ENCODE assay signal across 22 cellular contexts in genomic region chr3:10928961-10929471, GRCh38.
DNase-seq lines count a peak whose midpoint lies in the region; ATAC-seq and TF ChIP-seq lines count a peak whose summit lies in the region.
"Had no signal": no experiment of that assay in that cellular context is flagged by ENCODE, and none has a peak within 500 bp of the region (broad histone marks: within the 10 kb centered on the region; RNA-seq: fewer than 3 reads in every experiment).

No MANE protein-coding gene starts in this region.

- H3K18ac ChIP-seq in neuronal stem cell (ENCODE audit: low read length), result peak overlapping the region; percentile 8

- H2BK12ac ChIP-seq in neuronal stem cell (ENCODE audit: low read length), result peak overlapping the region; percentile 30

- no peaks in the 10 kb centered on the region for H3K36me3 Mint-ChIP-seq in activated T-cell treated with anti-CD3 and anti-CD28 coated beads, Interleukin-2, amount 50 U/mL, for 24 hours (ENCODE audit: low read depth)
- no peaks in the 10 kb centered on the region for H3K36me3 Mint-ChIP-seq in natural killer cell treated with Interleukin-12 subunit alpha and Interleukin-12 subunit beta and Interleukin-15 and Interleukin-18, amount 100 ng/mL, for 72 hours
- no peaks in the 10 kb centered on the region for H3K36me3 Mint-ChIP-seq in natural killer cell
- H3K36me3 Mint-ChIP-seq: CD8-positive, alpha-beta T cell had no signal

- peak; percentile 14 for DNase-seq in activated T-cell treated with anti-CD3 and anti-CD28 coated beads, Interleukin-2, amount 50 U/mL, for 24 hours
- no peak for DNase-seq in activated T-cell treated with anti-CD3 and anti-CD28 coated beads, Interleukin-2, amount 50 U/mL, for 1 hour
- peak; percentile 50 for DNase-seq in natural killer cell treated with Interleukin-12 subunit alpha and Interleukin-12 subunit beta and Interleukin-15 and Interleukin-18, amount 100 ng/mL, for 72 hours (ENCODE audit: low spot score)
- DNase-seq in natural killer cell, result no peak
- no peak for DNase-seq in neuronal stem cell (ENCODE audit: low spot score)
- DNase-seq in C1 segment of cervical spinal cord (lab: John Stamatoyannopoulos, UW), result no peak
- DNase-seq in activated gamma-delta T cell treated with Interleukin-2 at 50 U/mL for 16 hours, result no peak
- no peak for DNase-seq in foreskin melanocyte
- DNase-seq: 8988T; CD8-positive, alpha-beta T cell; DND-41; HCEC 1CT; IMR-90; NCI-H1105; NCI-H146; NCI-H2029 treated with DMSO at 0.1 percent for 48 hours; NCI-H524 treated with DMSO at 0.1 percent for 48 hours; NCI-H82 had no signal

- peaks cover 0 to 2% of the 10 kb centered on the region in 2 donors for H3K4me1 ChIP-seq in neuronal stem cell (ENCODE audit: control insufficient read depth in 2 of 2, insufficient read depth in 1 of 2, low read depth in 1 of 2, low read length in 2 of 2)
- H3K4me1 ChIP-seq: Peyer's patch had no signal

- no peak overlapping the region for H3K14ac ChIP-seq in neuronal stem cell (ENCODE audit: low read length)

- H4K8ac ChIP-seq in neuronal stem cell (ENCODE audit: low read depth, low read length), result no peak overlapping the region

- intact Hi-C loops in natural killer cell (cut with micrococcal nuclease), result no loop called here

- no peak overlapping the region for H2AFZ ChIP-seq in neuronal stem cell (ENCODE audit: low read length)
- H2AFZ ChIP-seq: GM23338 had no signal

- peaks cover 0 to 3% of the 10 kb centered on the region in 2 donors for H3K9me3 ChIP-seq in neuronal stem cell (replicated peaks in 1 of 2; ENCODE audit: control insufficient read depth in 2 of 2, insufficient read depth in 1 of 2, low read depth in 1 of 2, low read length in 2 of 2)
- H3K9me3 ChIP-seq: Peyer's patch had no signal

- ATAC-seq in natural killer cell treated with Interleukin-12 subunit alpha and Interleukin-12 subunit beta and Interleukin-15 and Interleukin-18, amount 100 ng/mL, for 72 hours, result no peak
- no peak for ATAC-seq in natural killer cell
- ATAC-seq: CD8-positive, alpha-beta T cell; GM23338 had no signal

- H3K4me2 ChIP-seq in neuronal stem cell (ENCODE audit: insufficient read depth, low read length, poor library complexity, severe bottlenecking), result no peak overlapping the region
- H3K4me2 ChIP-seq: GM23338, KMS-11 had no signal

- no peaks in the 10 kb centered on the region for H3K79me1 ChIP-seq in neuronal stem cell (ENCODE audit: low read depth, low read length)

- H2AK5ac ChIP-seq in neuronal stem cell (ENCODE audit: low read depth, low read length), result no peak overlapping the region

- WGBS in neuronal stem cell (ENCODE audit: extremely low coverage in 2 of 2, insufficient read length in 2 of 2, insufficient replicate concordance in 1 of 2), 2 donors, result no CpG with 5 or more reads among the region's 17 CpGs

- H2BK120ac ChIP-seq in neuronal stem cell (ENCODE audit: low read depth, low read length), result no peak overlapping the region

- H2BK5ac ChIP-seq in neuronal stem cell (ENCODE audit: low read length), result no peak overlapping the region

- H3K27me3 ChIP-seq in neuronal stem cell (ENCODE audit: control insufficient read depth in 3 of 3, insufficient read depth in 3 of 3, low read depth in 1 of 3, low read length in 3 of 3), result no peaks in the 10 kb centered on the region
- H3K27me3 ChIP-seq: BLaER1 treated with 17β-estradiol and CSF1 and Interleukin-3, amounts not matched to agents 10 nM and 100 nM; Peyer's patch had no signal

- H3K27me3 Mint-ChIP-seq in activated T-cell treated with anti-CD3 and anti-CD28 coated beads, Interleukin-2, amount 50 U/mL, for 24 hours, result no peaks in the 10 kb centered on the region
- peaks cover 3 to 11% of the 10 kb centered on the region in 2 donors for H3K27me3 Mint-ChIP-seq in natural killer cell treated with Interleukin-12 subunit alpha and Interleukin-12 subunit beta and Interleukin-15 and Interleukin-18, amount 100 ng/mL, for 72 hours
- peaks cover 0 to 9% of the 10 kb centered on the region in 2 donors for H3K27me3 Mint-ChIP-seq in natural killer cell (ENCODE audit: low read depth in 2 of 2)

- H2BK15ac ChIP-seq in neuronal stem cell (ENCODE audit: low read length), result no peak overlapping the region

- no peak overlapping the region for H3K27ac ChIP-seq in neuronal stem cell (replicated peaks; ENCODE audit: low read length)
- H3K27ac ChIP-seq: BLaER1 treated with 17β-estradiol and CSF1 and Interleukin-3, amounts not matched to agents 10 nM and 100 nM; KMS-11; Peyer's patch had no signal

- no peak overlapping the region for H3K4ac ChIP-seq in neuronal stem cell (ENCODE audit: low read length)

- H3K9me3 Mint-ChIP-seq in activated T-cell treated with anti-CD3 and anti-CD28 coated beads, Interleukin-2, amount 50 U/mL, for 24 hours, result no peaks in the 10 kb centered on the region
- no peaks in the 10 kb centered on the region for H3K9me3 Mint-ChIP-seq in natural killer cell treated with Interleukin-12 subunit alpha and Interleukin-12 subunit beta and Interleukin-15 and Interleukin-18, amount 100 ng/mL, for 72 hours
- H3K9me3 Mint-ChIP-seq in natural killer cell, result no peaks in the 10 kb centered on the region

- H3K4me3 ChIP-seq in neuronal stem cell (ENCODE audit: low read length in 2 of 2), result no peak overlapping the region
- H3K4me3 ChIP-seq: BLaER1 treated with 17β-estradiol and CSF1 and Interleukin-3, amounts not matched to agents 10 nM and 100 nM; GM23338; Peyer's patch had no signal

- no peaks in the 10 kb centered on the region for H3K36me3 ChIP-seq in neuronal stem cell (replicated peaks in 1 of 2; ENCODE audit: control insufficient read depth in 2 of 2, insufficient read depth in 2 of 2, low read length in 2 of 2)
- H3K36me3 ChIP-seq: BLaER1 treated with 17β-estradiol and CSF1 and Interleukin-3, amounts not matched to agents 10 nM and 100 nM; Peyer's patch had no signal

- TF ChIP-seq CTCF in natural killer cell (IDR thresholded peaks at IDR 0.05), result no peak

- peak overlapping the region; percentile 10 for H3K9ac ChIP-seq in neuronal stem cell (ENCODE audit: low read depth, low read length, poor library complexity)
- H3K9ac ChIP-seq: BLaER1 treated with 17β-estradiol and CSF1 and Interleukin-3, amounts not matched to agents 10 nM and 100 nM; KMS-11 had no signal

- no peak overlapping the region for H3K23ac ChIP-seq in neuronal stem cell (ENCODE audit: low read depth, low read length, poor library complexity)

- H3K27ac Mint-ChIP-seq in activated T-cell treated with anti-CD3 and anti-CD28 coated beads, Interleukin-2, amount 50 U/mL, for 24 hours, result no peak overlapping the region
- H3K27ac Mint-ChIP-seq in natural killer cell treated with Interleukin-12 subunit alpha and Interleukin-12 subunit beta and Interleukin-15 and Interleukin-18, amount 100 ng/mL, for 72 hours, result no peak overlapping the region
- no peak overlapping the region for H3K27ac Mint-ChIP-seq in natural killer cell
- H3K27ac Mint-ChIP-seq: CD8-positive, alpha-beta T cell; GM23338 had no signal

- H3K4me3 Mint-ChIP-seq in activated T-cell treated with anti-CD3 and anti-CD28 coated beads, Interleukin-2, amount 50 U/mL, for 24 hours, result no peak overlapping the region
- H3K4me3 Mint-ChIP-seq in natural killer cell treated with Interleukin-12 subunit alpha and Interleukin-12 subunit beta and Interleukin-15 and Interleukin-18, amount 100 ng/mL, for 72 hours, result no peak overlapping the region
- H3K4me3 Mint-ChIP-seq in natural killer cell, result no peak overlapping the region
- H3K4me3 Mint-ChIP-seq: CD8-positive, alpha-beta T cell; GM23338 had no signal

- no peak overlapping the region for H4K91ac ChIP-seq in neuronal stem cell (ENCODE audit: low read depth, low read length, poor library complexity)

- no peaks in the 10 kb centered on the region for H3K4me1 Mint-ChIP-seq in activated T-cell treated with anti-CD3 and anti-CD28 coated beads, Interleukin-2, amount 50 U/mL, for 24 hours (ENCODE audit: low read depth)
- H3K4me1 Mint-ChIP-seq in natural killer cell treated with Interleukin-12 subunit alpha and Interleukin-12 subunit beta and Interleukin-15 and Interleukin-18, amount 100 ng/mL, for 72 hours (ENCODE audit: low read depth in 2 of 2), result no peaks in the 10 kb centered on the region
- no peaks in the 10 kb centered on the region for H3K4me1 Mint-ChIP-seq in natural killer cell

Comparison
In these comparisons a context has a peak if more than half of its experiments do, and no peak if none do; other contexts are left out.
1. DNase-seq: peak in activated T-cell treated with anti-CD3 and anti-CD28 coated beads, Interleukin-2, amount 50 U/mL, for 24 hours (single experiment) and natural killer cell treated with Interleukin-12 subunit alpha and Interleukin-12 subunit beta and Interleukin-15 and Interleukin-18, amount 100 ng/mL, for 72 hours (single experiment); none in activated T-cell treated with anti-CD3 and anti-CD28 coated beads, Interleukin-2, amount 50 U/mL, for 1 hour (single experiment), natural killer cell (single experiment), neuronal stem cell (single experiment), C1 segment of cervical spinal cord (0 of 14), activated gamma-delta T cell treated with Interleukin-2 at 50 U/mL for 16 hours (single experiment) and foreskin melanocyte (single experiment).